ENCODE assay signal across 14 cellular contexts in the genomic region with DNA sequence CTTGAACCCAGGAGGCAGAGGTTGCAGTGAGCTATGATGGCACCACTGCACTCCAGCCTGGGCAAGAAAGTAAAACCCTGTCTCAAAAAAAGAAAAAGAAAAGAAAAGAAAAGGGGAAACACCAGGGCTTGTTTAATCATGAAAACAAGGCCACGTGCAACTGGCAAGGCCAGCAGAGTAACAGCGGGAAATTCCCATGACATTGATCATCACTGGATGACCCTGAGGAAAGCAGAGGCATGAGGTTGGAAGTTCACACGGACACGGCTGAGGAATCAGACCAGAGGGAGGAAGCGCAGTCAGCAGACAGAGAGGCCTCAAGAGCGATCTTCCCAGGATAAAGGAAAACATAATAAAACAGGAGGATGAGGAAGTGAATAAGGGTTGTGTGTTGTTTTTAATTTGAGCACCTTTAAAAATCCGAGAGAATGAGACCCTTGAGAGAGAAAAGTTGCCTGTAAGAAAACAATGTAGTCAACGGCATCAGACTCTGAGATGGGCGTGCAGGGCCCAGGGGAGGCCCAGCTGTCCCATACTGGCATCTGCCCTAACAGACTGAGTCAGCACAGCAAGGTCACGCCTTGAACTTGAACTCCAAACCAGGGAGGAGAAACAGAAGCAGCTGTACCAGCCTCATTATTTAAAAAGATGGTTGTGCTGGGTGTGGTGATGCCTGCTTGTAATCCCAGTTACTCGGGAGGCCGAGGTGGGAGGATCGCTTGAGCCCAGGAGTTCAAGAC. TPM values are rescaled to one million over a fixed set of nuclear protein-coding genes. Genes with fewer than 3 reads are reported as not detected.
DNase-seq lines count a peak whose midpoint lies in the region; ATAC-seq, FAIRE-seq and TF ChIP-seq lines count a peak whose summit lies in the region.
"Not testable (repeated sequence)": the region's sequence is repeated elsewhere in the genome, so short reads cannot be mapped to it uniquely, and the experiment has no call there.
"Had no signal": no experiment of that assay in that cellular context is flagged by ENCODE, and none has a peak within 500 bp of the region (broad histone marks: within the 10 kb centered on the region; RNA-seq: fewer than 3 reads in every experiment).

No MANE protein-coding gene starts in this region.

- BruUV-seq in MCF 10A (replicated peaks; lab: Mats Ljungman, UMichigan) = not testable (repeated sequence)

- DNase-seq in H54 (ENCODE audit: insufficient read length, low spot score); left cardiac atrium: not testable (repeated sequence)
- DNase-seq in RPMI7951 (ENCODE audit: low read depth) (peak; percentile 53), MCF 10A (ENCODE audit: unreplicated experiment) (peak; percentile 52), fibroblast of mammary gland (ENCODE audit: low read depth) (peak; percentile 54), mesenchymal stem cell (peak; percentile 56), gastrocnemius medialis (peak; percentile 3 to 15)

- not testable (repeated sequence) for H2AFZ ChIP-seq in mesenchymal stem cell (ENCODE audit: low read depth, low read length)

- not testable (repeated sequence) for H3K18ac ChIP-seq in mesenchymal stem cell (ENCODE audit: low read depth in 1 of 2, low read length in 2 of 2)

- not testable (repeated sequence) for H3K4me1 ChIP-seq in mesenchymal stem cell (ENCODE audit: control insufficient read depth, insufficient read depth, low read depth, low read length); gastrocnemius medialis

- TF ChIP-seq CTCF in MCF 10A (IDR thresholded peaks at IDR 0.05; ENCODE audit: unreplicated experiment); fibroblast of mammary gland (conservative IDR thresholded peaks at IDR 0.05; ENCODE audit: control insufficient read depth, insufficient read depth, low read depth, low read length); gastrocnemius medialis (IDR thresholded peaks at IDR 0.05 in 4 of 5, conservative IDR thresholded peaks at IDR 0.05 in 1 of 5): not testable (repeated sequence)

- intact Hi-C loops in MCF 10A (cut with micrococcal nuclease); left cardiac atrium (cut with DNase I); gastrocnemius medialis (cut with DNase I; ENCODE audit: low total_unique reads): not testable (repeated sequence)

- in situ Hi-C loops in gastrocnemius medialis (cut with MboI; ENCODE audit: low sequenced_read_pairs in 4 of 4) = not testable (repeated sequence)

- WGBS in mesenchymal stem cell = no CpG with 5 or more reads among the region's 13 CpGs

- not testable (repeated sequence) for H2AK5ac ChIP-seq in mesenchymal stem cell (ENCODE audit: low read length, severe bottlenecking)

- CTCF ChIA-PET in MCF 10A (lab: Yijun Ruan, JAX) = not testable (repeated sequence)

- H3K4me3 ChIP-seq in fibroblast of mammary gland (ENCODE audit: control insufficient read depth, low read depth, low read length); mesenchymal stem cell (ENCODE audit: insufficient read depth in 1 of 2, low read depth in 1 of 2, low read length in 2 of 2); gastrocnemius medialis: not testable (repeated sequence)

- not testable (repeated sequence) for H2BK12ac ChIP-seq in mesenchymal stem cell (ENCODE audit: low read length in 2 of 2)

- not testable (repeated sequence) for H3K4me3 Mint-ChIP-seq in MCF 10A (ENCODE audit: unreplicated experiment)

- not testable (repeated sequence) for H3K27me3 Mint-ChIP-seq in MCF 10A (ENCODE audit: insufficient read depth, unreplicated experiment)

- H3K9ac ChIP-seq in mesenchymal stem cell (ENCODE audit: low read length) = not testable (repeated sequence)

- ATAC-seq in left cardiac atrium (peak; percentile 19 to 44), gastrocnemius medialis (peak; percentile 73 to 80)

- H3K23ac ChIP-seq in mesenchymal stem cell (ENCODE audit: low read length in 2 of 2) = not testable (repeated sequence)

- not testable (repeated sequence) for H2BK15ac ChIP-seq in mesenchymal stem cell (ENCODE audit: low read depth, poor library complexity, severe bottlenecking)

- not testable (repeated sequence) for H3K14ac ChIP-seq in mesenchymal stem cell (ENCODE audit: low read length in 2 of 2)

- H3K36me3 ChIP-seq in mesenchymal stem cell (ENCODE audit: control insufficient read depth in 1 of 2, insufficient read depth in 2 of 2, low read depth in 1 of 2, low read length in 2 of 2); gastrocnemius medialis: not testable (repeated sequence)

- not testable (repeated sequence) for H3K9me3 ChIP-seq in mesenchymal stem cell (ENCODE audit: control insufficient read depth, low read length); gastrocnemius medialis

- H4K8ac ChIP-seq in mesenchymal stem cell (ENCODE audit: low read length) = not testable (repeated sequence)

- not testable (repeated sequence) for H3K27ac Mint-ChIP-seq in MCF 10A (ENCODE audit: low read depth, unreplicated experiment)

- not testable (repeated sequence) for H3K36me3 Mint-ChIP-seq in MCF 10A (ENCODE audit: insufficient read depth, unreplicated experiment)

- not testable (repeated sequence) for H2BK5ac ChIP-seq in mesenchymal stem cell (ENCODE audit: low read depth, low read length, poor library complexity, severe bottlenecking)

- not testable (repeated sequence) for H3K4ac ChIP-seq in mesenchymal stem cell (ENCODE audit: low read depth in 1 of 2, low read length in 2 of 2)

- peak; percentile 6 for FAIRE-seq in H54 (lab: Jason Lieb, UNC)

- TF ChIP-seq POLR2A in H54 (IDR thresholded peaks at IDR 0.05; ENCODE audit: low read depth, low read length); gastrocnemius medialis (IDR thresholded peaks at IDR 0.05): not testable (repeated sequence)

- not testable (repeated sequence) for H4K91ac ChIP-seq in mesenchymal stem cell (ENCODE audit: low read length)

- H3K27ac ChIP-seq in mesenchymal stem cell (ENCODE audit: low read length, poor library complexity, severe bottlenecking) = not testable (repeated sequence)
- H3K27ac ChIP-seq in gastrocnemius medialis = peak overlapping the region in 1 of 4 donors; percentile 46

- H3K4me1 Mint-ChIP-seq in MCF 10A (ENCODE audit: insufficient read depth, unreplicated experiment) = not testable (repeated sequence)

- H2BK120ac ChIP-seq in mesenchymal stem cell (ENCODE audit: low read depth, low read length) = not testable (repeated sequence)

- H3K4me2 ChIP-seq in mesenchymal stem cell (ENCODE audit: low read length, poor library complexity, severe bottlenecking) = not testable (repeated sequence)

- H3K9me3 Mint-ChIP-seq in MCF 10A (ENCODE audit: unreplicated experiment) = not testable (repeated sequence)

- H3K27me3 ChIP-seq in mesenchymal stem cell (ENCODE audit: control insufficient read depth in 1 of 2, insufficient read depth in 1 of 2, low read length in 2 of 2); gastrocnemius medialis: not testable (repeated sequence)

- not testable (repeated sequence) for H3K79me1 ChIP-seq in mesenchymal stem cell (replicated peaks; ENCODE audit: low read length, poor library complexity, severe bottlenecking)

- POLR2A ChIA-PET in MCF 10A (lab: Yijun Ruan, JAX) = not testable (repeated sequence)

RNA-seq across cellular contexts. Expression of gene CCZ1, which starts 33.5 kb away (rescaled TPM):
- 107 and 118 TPM in 2 replicates for total RNA-seq in RPMI7951 (2014; rRNA removed; shearing (Covaris generic))
- total RNA-seq in MCF 10A (2022) (86.3 and 92.6 TPM in 2 replicates), left cardiac atrium (10 to 100 TPM; 39.9 to 72.3 TPM), gastrocnemius medialis (10 to 100 TPM; 32.7 to 60.4 (median 43.2) TPM)
- polyA plus RNA-seq in mesenchymal stem cell (2013, experiment 1 of 2) = 94.5 TPM
- polyA plus RNA-seq in mesenchymal stem cell (2013, experiment 2 of 2) = 99.9 TPM

RNA-seq across cellular contexts. Expression of gene RSPH10B, which starts 38.4 kb away (rescaled TPM):
- total RNA-seq in RPMI7951 (2014; rRNA removed; shearing (Covaris generic)) = under 0.01 and 0.10 TPM in 2 replicates
- total RNA-seq in MCF 10A (2022) (0.10 and 0.84 TPM in 2 replicates), left cardiac atrium (not detected), gastrocnemius medialis (1 to 10 TPM in 1 of 4 donors, not detected in 3; 1.1 TPM)
- 0.04 TPM for polyA plus RNA-seq in mesenchymal stem cell (2013, experiment 1 of 2)
- polyA plus RNA-seq in mesenchymal stem cell (2013, experiment 2 of 2) = 0.01 TPM
- total RNA-seq: K562, mesenteric fat pad, natural killer cell, PC-9, SJSA1 had no signal

RNA-seq across cellular contexts. Expression of gene OCM, which starts 51.5 kb away (rescaled TPM):
- not detected in 2 replicates for total RNA-seq in RPMI7951 (2014; rRNA removed; shearing (Covaris generic))
- total RNA-seq in MCF 10A (2022) (not detected in 2 replicates), left cardiac atrium (not detected), gastrocnemius medialis (not detected)
- not detected for polyA plus RNA-seq in mesenchymal stem cell (2013, experiment 1 of 2)
- polyA plus RNA-seq in mesenchymal stem cell (2013, experiment 2 of 2) = not detected
- total RNA-seq: K562, mesenteric fat pad, PC-9, SJSA1, suprapubic skin had no signal
- polyA plus RNA-seq: adipose tissue, K562 had no signal
